In genomic region chr5:159206818-159207217, GRCh38 we compare ENCODE assay signal across 1 cellular context.
TF ChIP-seq lines count a peak whose summit lies in the region.

No MANE protein-coding gene starts in this region.

TF ChIP-seq in HepG2, 621 proteins besides CTCF, POLR2A, EP300 and RAD21 (continued from another document):
- no peak for TF ChIP-seq ZBTB46 (CRISPR knock-in tag; IDR thresholded peaks at IDR 0.05; ENCODE audit: borderline replicate concordance)
- TF ChIP-seq ZNF446 (CRISPR knock-in tag; IDR thresholded peaks at IDR 0.05) = no peak
- no peak for TF ChIP-seq SOX6 (IDR thresholded peaks at IDR 0.05)
- TF ChIP-seq SOX6 (CRISPR knock-in tag; IDR thresholded peaks at IDR 0.05) = no peak
- TF ChIP-seq KDM1A (CRISPR knock-in tag; IDR thresholded peaks at IDR 0.05) = no peak
- no peak for TF ChIP-seq ZNF678 (CRISPR knock-in tag; IDR thresholded peaks at IDR 0.05)
- TF ChIP-seq MAX (IDR thresholded peaks at IDR 0.05) = no peak
- no peak for TF ChIP-seq ZNF850 (CRISPR knock-in tag; conservative IDR thresholded peaks at IDR 0.05)
TF ChIP-seq in HepG2: peak in this region for 0.
